8 cellular contexts compared by ENCODE assay signal in the genomic region with DNA sequence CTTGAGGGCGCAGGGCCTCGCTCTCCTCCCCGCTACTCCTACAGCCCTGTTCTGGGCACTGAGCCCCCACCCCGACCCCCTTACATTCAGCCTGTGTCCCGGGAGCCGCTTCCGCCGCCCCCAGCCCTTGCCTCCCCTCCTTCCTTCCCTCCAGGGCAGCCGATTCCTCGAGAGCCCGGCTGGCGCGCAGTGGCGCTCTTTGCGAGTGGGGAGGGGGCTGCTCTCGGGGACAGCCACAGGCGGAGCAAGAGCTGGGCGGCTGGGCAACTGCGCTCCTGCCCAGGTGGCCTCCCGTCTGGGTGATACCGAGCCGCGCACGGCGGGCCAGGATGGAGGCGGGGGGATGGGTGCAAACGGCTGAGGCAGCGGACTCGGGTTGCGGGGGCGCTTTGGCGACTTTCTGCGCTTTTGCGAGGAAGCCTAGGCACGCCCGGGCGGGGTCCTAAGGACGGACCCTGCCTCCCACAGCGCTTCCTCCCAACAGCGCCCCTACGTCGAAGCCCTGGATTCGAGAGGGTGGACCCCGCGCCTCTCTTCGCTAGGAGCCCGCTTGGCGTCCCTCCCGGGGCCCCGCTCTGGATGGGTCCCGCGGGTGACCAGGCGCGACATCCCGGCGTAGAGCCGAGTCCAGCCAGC. TPM values are rescaled to one million over a fixed set of nuclear protein-coding genes. Genes with fewer than 3 reads are reported as not detected.
DNase-seq lines count a peak whose midpoint lies in the region; ATAC-seq and TF ChIP-seq lines count a peak whose summit lies in the region.

No MANE protein-coding gene starts in this region.

- DNase-seq in UCSD-AML1 (lab: John Stamatoyannopoulos, UW; ENCODE audit: unreplicated experiment) (peak; percentile 59), Right ventricle myocardium superior (no peak), psoas muscle (no peak), SHP77 treated with DMSO at 0.1 percent for 48 hours (lab: John Stamatoyannopoulos, UW) (no peak), AML-193 (lab: John Stamatoyannopoulos, UW) (no peak)

- ATAC-seq in Right ventricle myocardium superior (ENCODE audit: poor library complexity) (peak; percentile 1), psoas muscle (peak in 3 of 4 donors; percentile 2 to 12 (median 2)), GM19035 (IDR thresholded peaks at IDR 0.05; ENCODE audit: unreplicated experiment) (no peak), HG03439 (IDR thresholded peaks at IDR 0.05; ENCODE audit: unreplicated experiment) (no peak)

- H3K9me3 ChIP-seq in DOHH2 (ENCODE audit: control insufficient read depth, insufficient read depth, low read length) (no peaks in the 10 kb centered on the region), psoas muscle (no peaks in the 10 kb centered on the region)

- 0 to 1% (median 0%) methylated on average over 42 to 57 of the region's 57 CpGs for WGBS in psoas muscle, 3 donors

- no peak overlapping the region for H3K27ac ChIP-seq in DOHH2 (ENCODE audit: low read depth, low read length)
- H3K27ac ChIP-seq in psoas muscle, result peak overlapping the region; percentile 82

- H3K4me2 ChIP-seq in DOHH2 (ENCODE audit: low read length), result peak overlapping the region; percentile 79

- TF ChIP-seq CTCF in DOHH2 (IDR thresholded peaks at IDR 0.05; ENCODE audit: low read depth, low read length, poor library complexity, severe bottlenecking) (peak; percentile 12), psoas muscle (IDR thresholded peaks at IDR 0.05) (no peak)

- 0 out of 2 replicates have a peak, but pooled peaks cover 3% of the 10 kb centered on the region for H3F3A ChIP-seq in DOHH2 (ENCODE audit: control insufficient read depth, insufficient read depth)

- intact Hi-C loops in Right ventricle myocardium superior (cut with DNase I) (no loop called here), psoas muscle (cut with DNase I) (no loop called here)

- no peaks in the 10 kb centered on the region for H3K9me2 ChIP-seq in DOHH2 (replicated peaks; ENCODE audit: control insufficient read depth, low read length)

- H3K36me3 ChIP-seq in DOHH2 (ENCODE audit: control insufficient read depth, low read length) (no peaks in the 10 kb centered on the region), psoas muscle (ENCODE audit: insufficient read depth in 1 of 2, low read depth in 1 of 2) (no peaks in the 10 kb centered on the region)

- no peaks in the 10 kb centered on the region for H4K20me1 ChIP-seq in DOHH2 (ENCODE audit: control insufficient read depth, insufficient read depth, low read depth, low read length)

- no peaks in the 10 kb centered on the region; the same call in 1 of the 2 replicates for H3K79me2 ChIP-seq in DOHH2 (ENCODE audit: control insufficient read depth, low read length)

- H3K27me3 ChIP-seq in DOHH2 (ENCODE audit: control insufficient read depth, low read length) (peaks cover 16% of the 10 kb centered on the region), psoas muscle (ENCODE audit: insufficient read depth in 3 of 3, low read length in 2 of 3) (no peaks in the 10 kb centered on the region)

- H3K4me1 ChIP-seq in DOHH2 (ENCODE audit: control insufficient read depth, low read length), result peaks cover 23% of the 10 kb centered on the region
- peaks cover 34% of the 10 kb centered on the region for H3K4me1 ChIP-seq in psoas muscle

- H3K4me3 ChIP-seq in DOHH2 (ENCODE audit: low read length) (peak overlapping the region; percentile 74), psoas muscle (peak overlapping the region; percentile 78)

RNA-seq across cellular contexts. Expression of a gene that starts 1.3 kb away (rescaled TPM):
- total RNA-seq in Right ventricle myocardium superior (55.2 TPM), psoas muscle (1 to 10 TPM; 2.5 to 6.5 (median 4.4) TPM)
- 1 to 10 TPM; 4.2 to 6.4 (median 5.9) TPM for polyA plus RNA-seq in psoas muscle

RNA-seq across cellular contexts. Expression of a gene that starts 25.6 kb away (rescaled TPM):
- total RNA-seq in Right ventricle myocardium superior (32.1 TPM), psoas muscle (10 to 100 TPM; 10.1 to 26.0 (median 17.8) TPM)
- 10 to 100 TPM; 17.0 to 30.7 (median 28.3) TPM for polyA plus RNA-seq in psoas muscle

RNA-seq across cellular contexts. Expression of a gene that starts 26.4 kb away (rescaled TPM):
- total RNA-seq in Right ventricle myocardium superior (8.1 TPM), psoas muscle (1 to 10 TPM; 5.3 to 8.8 (median 7.9) TPM)
- polyA plus RNA-seq in psoas muscle, result 1 to 10 TPM; 2.0 to 6.6 (median 3.4) TPM

RNA-seq across cellular contexts. Expression of a gene that starts 55.9 kb away (rescaled TPM):
- total RNA-seq in Right ventricle myocardium superior, result not detected
- not detected for total RNA-seq in psoas muscle
- polyA plus RNA-seq in psoas muscle, result not detected

Comparison
In these comparisons a context has a peak if more than half of its experiments do, and no peak if none do; other contexts are left out.
1. ATAC-seq: peak in Right ventricle myocardium superior (single experiment) and psoas muscle (3 of 4); none in GM19035 (single experiment) and HG03439 (single experiment).